In genomic region chr3:120554727-120555660, GRCh38 we compare ENCODE assay signal across 1 cellular context.
TF ChIP-seq lines count a peak whose summit lies in the region.

No MANE protein-coding gene starts in this region.

TF ChIP-seq in HepG2, 621 proteins besides CTCF, POLR2A, EP300 and RAD21 (continued from another document):
- TF ChIP-seq ZNF407 (CRISPR knock-in tag; IDR thresholded peaks at IDR 0.05; ENCODE audit: not compliant biosample characterization) = no peak
- no peak for TF ChIP-seq AGO1 (IDR thresholded peaks at IDR 0.05; ENCODE audit: low read depth, low read length, poor library complexity, severe bottlenecking)
- TF ChIP-seq FOXA1 (IDR thresholded peaks at IDR 0.05) = no peak
- TF ChIP-seq FOXA1 (CRISPR knock-in tag; IDR thresholded peaks at IDR 0.05) = no peak
- TF ChIP-seq ZNF563 (CRISPR knock-in tag; IDR thresholded peaks at IDR 0.05) = no peak
- TF ChIP-seq DZIP1 (CRISPR knock-in tag; IDR thresholded peaks at IDR 0.05) = no peak
- no peak for TF ChIP-seq ZSCAN20 (CRISPR knock-in tag; IDR thresholded peaks at IDR 0.05; ENCODE audit: borderline replicate concordance)
- no peak for TF ChIP-seq MXD4 (CRISPR knock-in tag; IDR thresholded peaks at IDR 0.05)
- no peak for TF ChIP-seq MXD3 (CRISPR knock-in tag; IDR thresholded peaks at IDR 0.05)
- no peak for TF ChIP-seq ARNT2 (CRISPR knock-in tag; IDR thresholded peaks at IDR 0.05; ENCODE audit: low read depth)
- TF ChIP-seq ZBTB42 (CRISPR knock-in tag; IDR thresholded peaks at IDR 0.05) = no peak
- TF ChIP-seq NR2F6 (IDR thresholded peaks at IDR 0.05) = no peak
- no peak for TF ChIP-seq NR2F6 (CRISPR knock-in tag; IDR thresholded peaks at IDR 0.05)
